In genomic region chr17:42761638-42762037, GRCh38 we compare ENCODE assay signal across 7 cellular contexts. TPM values are rescaled to one million over a fixed set of nuclear protein-coding genes. Genes with fewer than 3 reads are reported as not detected.
DNase-seq lines count a peak whose midpoint lies in the region; ATAC-seq and TF ChIP-seq lines count a peak whose summit lies in the region.

No MANE protein-coding gene starts in this region.

- ATAC-seq in memory B cell (ENCODE audit: low read depth): no peak

- H3K4me3 ChIP-seq in HUES64 (ENCODE audit: low read length) (peak overlapping the region; percentile 70), cardiac fibroblast (replicated peaks in 1 of 2; ENCODE audit: low read depth in 2 of 2, low read length in 2 of 2) (peak overlapping the region; percentile 40 to 42)

- no peaks in the 10 kb centered on the region for H3K36me3 Mint-ChIP-seq in memory B cell

- no peaks in the 10 kb centered on the region for H3K9me3 ChIP-seq in HUES64 (ENCODE audit: insufficient read depth, low read depth, low read length)

- WGBS in HUES64: 70% methylated on average over 12 of the region's 12 CpGs

- H3K27me3 ChIP-seq in HUES64 (ENCODE audit: insufficient read depth, low read length): peaks cover 39% of the 10 kb centered on the region

- peaks cover 10% of the 10 kb centered on the region for H3K4me1 ChIP-seq in HUES64 (ENCODE audit: insufficient read depth, low read length)

- peak overlapping the region; percentile 73 for H3K4me3 Mint-ChIP-seq in memory B cell

- TF ChIP-seq CTCF in cardiac fibroblast (IDR thresholded peaks at IDR 0.05; ENCODE audit: low read depth, low read length): no peak

- DNase-seq in cardiac fibroblast (ENCODE audit: low read depth in 2 of 2) (no peak), memory B cell (ENCODE audit: low spot score in 2 of 2) (no peak), substantia nigra (lab: John Stamatoyannopoulos, UW) (no peak), 8988T (no peak), cortex of kidney (lab: John Stamatoyannopoulos, UW) (no peak)
- no peak for DNase-seq in stimulated activated CD4-positive, alpha-beta T cell treated with anti-CD3 and anti-CD28 coated beads, Interleukin-1b, Interleukin-23, amount 100 ng/mL, for 48 hours

- H3K36me3 ChIP-seq in HUES64 (ENCODE audit: insufficient read depth, low read length): no peaks in the 10 kb centered on the region

- H3K9ac ChIP-seq in HUES64 (ENCODE audit: low read depth, low read length): peak overlapping the region; percentile 39; the same call in 1 of the 2 replicates

- peaks cover 19% of the 10 kb centered on the region for H3K4me1 Mint-ChIP-seq in memory B cell

- peaks cover 27% of the 10 kb centered on the region for H3K27me3 Mint-ChIP-seq in memory B cell

- no peak overlapping the region for H3K27ac Mint-ChIP-seq in memory B cell

- H3K27ac ChIP-seq in HUES64 (ENCODE audit: low read depth, low read length): no peak overlapping the region
- H3K27ac ChIP-seq in substantia nigra (ENCODE audit: low read depth, low read length, poor library complexity, severe bottlenecking): peak overlapping the region; percentile 42

- no peaks in the 10 kb centered on the region for H3K9me3 Mint-ChIP-seq in memory B cell

RNA-seq across cellular contexts. Expression of gene RAMP2, which starts 0.6 kb away (rescaled TPM):
- polyA plus RNA-seq in HUES64 (2013, experiment 1 of 2): 14.6 TPM
- polyA plus RNA-seq in HUES64 (2013, experiment 2 of 2): 18.7 TPM

RNA-seq across cellular contexts. Expression of gene VPS25, which starts 11.6 kb away (rescaled TPM):
- polyA plus RNA-seq in HUES64 (2013, experiment 1 of 2): 97.5 TPM
- polyA plus RNA-seq in HUES64 (2013, experiment 2 of 2): 101 TPM

RNA-seq across cellular contexts. Expression of gene EZH1, which starts 16.8 kb away (rescaled TPM):
- polyA plus RNA-seq in HUES64 (2013, experiment 1 of 2): 8.5 TPM
- polyA plus RNA-seq in HUES64 (2013, experiment 2 of 2): 11.8 TPM

RNA-seq across cellular contexts. Expression of gene WNK4, which starts 18.8 kb away (rescaled TPM):
- polyA plus RNA-seq in HUES64 (2013, experiment 1 of 2): 0.65 TPM
- polyA plus RNA-seq in HUES64 (2013, experiment 2 of 2): 0.25 TPM

RNA-seq across cellular contexts. Expression of gene COA3, which starts 36.9 kb away (rescaled TPM):
- 66.8 TPM for polyA plus RNA-seq in HUES64 (2013, experiment 1 of 2)
- polyA plus RNA-seq in HUES64 (2013, experiment 2 of 2): 62.1 TPM
